Comparison of ENCODE assay signal across 13 cellular contexts in genomic region chr2:62201307-62201706, GRCh38. TPM values are rescaled to one million over a fixed set of nuclear protein-coding genes. Genes with fewer than 3 reads are reported as not detected.
DNase-seq lines count a peak whose midpoint lies in the region; ATAC-seq and TF ChIP-seq lines count a peak whose summit lies in the region.
"Had no signal": no experiment of that assay in that cellular context is flagged by ENCODE, and none has a peak within 500 bp of the region (broad histone marks: within the 10 kb centered on the region; RNA-seq: fewer than 3 reads in every experiment).

No MANE protein-coding gene starts in this region.

- WGBS in smooth muscle cell (ENCODE audit: low lambda C conversion rate), result 52% methylated on average over 2 of the region's 2 CpGs

- no peaks in the 10 kb centered on the region for H3K27me3 Mint-ChIP-seq in activated T-cell treated with anti-CD3 and anti-CD28 coated beads, Interleukin-2, amount 50 U/mL, for 72 hours (ENCODE audit: low read depth)

- intact Hi-C loops in posterior cingulate gyrus (cut with DNase I), result no loop called here

- H3K4me1 ChIP-seq in smooth muscle cell (ENCODE audit: low read depth), result peaks cover 32% of the 10 kb centered on the region

- no peaks in the 10 kb centered on the region for H3K9me3 Mint-ChIP-seq in activated T-cell treated with anti-CD3 and anti-CD28 coated beads, Interleukin-2, amount 50 U/mL, for 72 hours
- H3K9me3 Mint-ChIP-seq: H9 had no signal

- ATAC-seq in activated T-cell treated with anti-CD3 and anti-CD28 coated beads, Interleukin-2, amount 50 U/mL, for 72 hours (replicated peaks in 1 of 2), result no peak
- ATAC-seq in GM18907 (IDR thresholded peaks at IDR 0.05; ENCODE audit: unreplicated experiment), result no peak

- H3K4me3 Mint-ChIP-seq in activated T-cell treated with anti-CD3 and anti-CD28 coated beads, Interleukin-2, amount 50 U/mL, for 72 hours, result peak overlapping the region; percentile 89 to 94
- H3K4me3 Mint-ChIP-seq: H9 had no signal

- H3K79me2 ChIP-seq in smooth muscle cell (ENCODE audit: low read depth), result peaks cover 99% of the 10 kb centered on the region

- no peaks in the 10 kb centered on the region for H3K27me3 ChIP-seq in smooth muscle cell (ENCODE audit: low read depth)

- TF ChIP-seq CTCF in smooth muscle cell (IDR thresholded peaks at IDR 0.05; ENCODE audit: borderline replicate concordance, insufficient read depth, poor library complexity, severe bottlenecking), result no peak

- H3K9ac ChIP-seq in smooth muscle cell (ENCODE audit: low read depth), result no peak overlapping the region

- DNase-seq in activated T-cell treated with anti-CD3 and anti-CD28 coated beads, Interleukin-2, amount 50 U/mL, for 72 hours, result no peak
- no peak for DNase-seq in activated T-cell treated with anti-CD3 and anti-CD28 coated beads, Interleukin-2, amount 50 U/mL, for 1 hour
- DNase-seq in NCI-H1930 (lab: John Stamatoyannopoulos, UW) (peak; percentile 51 to 61), amniotic epithelial cell (ENCODE audit: low read depth) (peak; percentile 52), smooth muscle cell (lab: John Stamatoyannopoulos, UW; ENCODE audit: unreplicated experiment) (no peak), GOT3 (lab: John Stamatoyannopoulos, UW) (no peak), posterior cingulate gyrus (no peak)
- DNase-seq: activated gamma-delta T cell, Caco-2, H9, kidney glomerular epithelial cell, NCI-H446 had no signal

- H4K20me1 ChIP-seq in smooth muscle cell (ENCODE audit: low read depth), result peaks cover 94% of the 10 kb centered on the region

- H3F3A ChIP-seq in smooth muscle cell (ENCODE audit: low read depth), result no peaks in the 10 kb centered on the region

- peak overlapping the region; percentile 21 for H3K4me2 ChIP-seq in smooth muscle cell

- no peak overlapping the region for H2AFZ ChIP-seq in smooth muscle cell (ENCODE audit: low read depth)

- no peaks in the 10 kb centered on the region for H3K9me3 ChIP-seq in smooth muscle cell (replicated peaks; ENCODE audit: low read depth)
- H3K9me3 ChIP-seq: Caco-2 had no signal

- H3K36me3 Mint-ChIP-seq in activated T-cell treated with anti-CD3 and anti-CD28 coated beads, Interleukin-2, amount 50 U/mL, for 72 hours (ENCODE audit: insufficient read depth in 2 of 2), result peaks cover 4 to 18% of the 10 kb centered on the region in 2 donors

- no peak overlapping the region for H3K27ac ChIP-seq in smooth muscle cell (ENCODE audit: low read depth)

- H3K4me1 Mint-ChIP-seq in activated T-cell treated with anti-CD3 and anti-CD28 coated beads, Interleukin-2, amount 50 U/mL, for 72 hours (ENCODE audit: low read depth), result peaks cover 82% of the 10 kb centered on the region

- no peak overlapping the region for H3K4me3 ChIP-seq in smooth muscle cell

- no peaks in the 10 kb centered on the region for H3K36me3 ChIP-seq in smooth muscle cell (ENCODE audit: low read depth)

- peak overlapping the region; percentile 96 for H3K27ac Mint-ChIP-seq in activated T-cell treated with anti-CD3 and anti-CD28 coated beads, Interleukin-2, amount 50 U/mL, for 72 hours

RNA-seq across cellular contexts. Expression of gene B3GNT2, which starts 5.4 kb away (rescaled TPM):
- 10 to 100 TPM; 46.2 to 47.2 TPM for total RNA-seq in activated T-cell treated with anti-CD3 and anti-CD28 coated beads, Interleukin-2, amount 50 U/mL, for 72 hours
- total RNA-seq in smooth muscle cell, result 29.3 and 32.1 TPM in 2 replicates
- polyA plus RNA-seq in smooth muscle cell, result 13.9 and 16.5 TPM in 2 replicates

Comparison
In these comparisons a context has a peak if more than half of its experiments do, and no peak if none do; other contexts are left out.
1. DNase-seq: peak in NCI-H1930 (2 of 2) and amniotic epithelial cell (single experiment); none in activated T-cell treated with anti-CD3 and anti-CD28 coated beads, Interleukin-2, amount 50 U/mL, for 72 hours (0 of 2), activated T-cell treated with anti-CD3 and anti-CD28 coated beads, Interleukin-2, amount 50 U/mL, for 1 hour (single experiment), smooth muscle cell (single experiment), GOT3 (single experiment) and posterior cingulate gyrus (0 of 10).